ENCODE assay signal across 26 cellular contexts in the genomic region with DNA sequence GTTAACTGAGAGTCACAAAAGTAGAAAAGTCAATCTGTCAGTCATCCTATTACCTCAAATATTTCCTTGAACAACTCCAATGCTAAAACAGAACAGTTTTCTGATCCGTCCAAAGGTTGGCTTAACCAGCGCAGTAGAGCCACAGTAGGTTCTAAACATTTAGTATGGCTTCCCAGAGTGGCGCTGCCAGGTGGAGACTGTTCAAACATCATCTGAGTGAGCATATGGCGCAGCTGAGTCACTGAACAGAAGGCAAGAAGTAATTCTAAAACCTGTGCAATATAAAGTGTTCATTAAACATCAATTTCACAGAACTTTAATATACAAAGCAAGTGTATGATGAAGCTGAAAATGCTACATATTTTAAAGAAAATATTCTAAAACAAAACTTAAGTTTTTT.
"Had no signal": no experiment of that assay in that cellular context is flagged by ENCODE, and none has a peak within 500 bp of the region (broad histone marks: within the 10 kb centered on the region; RNA-seq: fewer than 3 reads in every experiment).

No MANE protein-coding gene starts in this region.

- H3K27me3 ChIP-seq: adrenal gland, Peyer's patch, SJSA1 had no signal

- DNase-seq: activated CD4-positive, alpha-beta memory T cell treated with anti-CD3 and anti-CD28 coated beads, Interleukin-2, amount 10 ng/mL, durations not matched to agents 7 days and 5 days; activated CD4-positive, alpha-beta T cell treated with anti-CD3 and anti-CD28 coated beads for 36 hours; activated CD4-positive, alpha-beta T cell treated with anti-CD3 and anti-CD28 coated beads, Interleukin-2, amount 50 U/mL, for 1 hour; activated CD4-positive, CD25-positive, alpha-beta regulatory T cell; activated gamma-delta T cell; activated naive CD4-positive, alpha-beta T cell treated with anti-CD3 and anti-CD28 coated beads, Interleukin-2, amount 50 U/mL, for 16 hours; activated naive CD8-positive, alpha-beta T cell treated with anti-CD3 and anti-CD28 coated beads, Interleukin-2, amount 10 ng/mL, durations not matched to agents 7 days and 5 days; activated T-cell treated with anti-CD3 and anti-CD28 coated beads for 4 hours; activated T-cell treated with anti-CD3 and anti-CD28 coated beads, Interleukin-2, amount 50 U/mL, for 48 hours; adrenal gland; cerebellar nuclear complex; Kasumi-1; KBM-7; NCI-H1048; NCI-H146; NCI-H187 treated with DMSO at 0.1 percent for 48 hours; NCI-H526; Peyer's patch; Right ventricle myocardium superior; SW 1271 had no signal

- H3K9me3 ChIP-seq: adrenal gland, Peyer's patch, SJSA1 had no signal

- H3K27ac ChIP-seq: adrenal gland, Peyer's patch, RWPE1, SJSA1, VCaP had no signal

- ATAC-seq: activated CD4-positive, alpha-beta T cell treated with anti-CD3 and anti-CD28 coated beads for 36 hours; activated T-helper 17 cell treated with anti-CD3 and anti-CD28 coated beads, Interleukin-2, amount 50 U/mL, for 72 hours; SK-N-SH treated with all-trans-retinoic acid at 6 μM for 48 hours had no signal

- H3K4me1 ChIP-seq: adrenal gland, Peyer's patch, SJSA1 had no signal

- H3K36me3 ChIP-seq: adrenal gland, Peyer's patch had no signal

- FAIRE-seq: colon had no signal

- H3K4me3 ChIP-seq: adrenal gland, Peyer's patch, SJSA1 had no signal
